In genomic region chr12:70609739-70610491, GRCh38 we compare ENCODE assay signal across 9 cellular contexts. TPM values are rescaled to one million over a fixed set of nuclear protein-coding genes. Genes with fewer than 3 reads are reported as not detected.
A peak's percentile ranks its signal among the peaks of the same experiment; 100 is the strongest.
DNase-seq lines count a peak whose midpoint lies in the region; ATAC-seq and TF ChIP-seq lines count a peak whose summit lies in the region.
"Had no signal": no experiment of that assay in that cellular context is flagged by ENCODE, and none has a peak within 500 bp of the region (broad histone marks: within the 10 kb centered on the region; RNA-seq: fewer than 3 reads in every experiment).

No MANE protein-coding gene starts in this region.

- H3K4me3 ChIP-seq in colonic mucosa (peak overlapping the region; percentile 44), left lung (peak overlapping the region; percentile 37 to 39), subcutaneous abdominal adipose tissue (ENCODE audit: low read depth in 1 of 5, low read length in 5 of 5) (peak overlapping the region; percentile 66 to 84 (median 68)), SJCRH30 (no peak overlapping the region)

- H3K27ac ChIP-seq in colonic mucosa, result peak overlapping the region; percentile 50
- H3K27ac ChIP-seq in left lung, result peak overlapping the region; percentile 49 to 66
- peak overlapping the region; percentile 42 for H3K27ac ChIP-seq in subcutaneous abdominal adipose tissue (ENCODE audit: low read depth, low read length)
- H3K27ac ChIP-seq in SJCRH30, result no peak overlapping the region

- DNase-seq in NCI-H1417 (lab: John Stamatoyannopoulos, UW) (peak in 2 of 3 experiments; percentile 66 to 67), NCI-H1417 treated with DMSO at 0.1 percent for 48 hours (lab: John Stamatoyannopoulos, UW) (no peak), NCI-H774 (lab: John Stamatoyannopoulos, UW) (peak; percentile 31), colonic mucosa (peak; percentile 75), left lung (peak; percentile 37 to 74), SJCRH30 (no peak)

- H3K36me3 ChIP-seq in colonic mucosa (no peaks in the 10 kb centered on the region), left lung (no peaks in the 10 kb centered on the region), subcutaneous abdominal adipose tissue (ENCODE audit: control insufficient read depth in 5 of 5, insufficient read depth in 5 of 5, low read length in 5 of 5) (no peaks in the 10 kb centered on the region), SJCRH30 (no peaks in the 10 kb centered on the region)

- no peak for TF ChIP-seq CTCF in colonic mucosa (IDR thresholded peaks at IDR 0.05)
- no peak for TF ChIP-seq CTCF in left lung (IDR thresholded peaks at IDR 0.05)

- H3K9me3 ChIP-seq in colonic mucosa, result no peaks in the 10 kb centered on the region
- no peaks in the 10 kb centered on the region for H3K9me3 ChIP-seq in left lung
- H3K9me3 ChIP-seq in subcutaneous abdominal adipose tissue (ENCODE audit: control insufficient read depth in 5 of 5, low read length in 5 of 5), result no peaks in the 10 kb centered on the region
- H3K9me3 ChIP-seq in SJCRH30 (replicated peaks), result no peaks in the 10 kb centered on the region; the same call in 1 of the 2 replicates

- ATAC-seq in left lung (peak; percentile 90), GM18873 (IDR thresholded peaks at IDR 0.05; ENCODE audit: low FRiP score, unreplicated experiment) (no peak)

- H3K9ac ChIP-seq in colonic mucosa (ENCODE audit: low read depth in 2 of 2, low read length in 2 of 2), result peak overlapping the region; percentile 80 to 85
- peak overlapping the region in 3 of 5 donors; percentile 56 to 81 (median 57) for H3K9ac ChIP-seq in subcutaneous abdominal adipose tissue (ENCODE audit: low read length in 5 of 5)

- H3K27me3 ChIP-seq in colonic mucosa (no peaks in the 10 kb centered on the region), left lung (peaks cover 0 to 50% of the 10 kb centered on the region in 2 donors), subcutaneous abdominal adipose tissue (ENCODE audit: control insufficient read depth in 5 of 5, insufficient read depth in 4 of 5, low read length in 5 of 5) (peaks cover 5 to 10% (median 6%) of the 10 kb centered on the region in 5 donors), SJCRH30 (no peaks in the 10 kb centered on the region)

- H3K4me1 ChIP-seq in colonic mucosa (no peaks in the 10 kb centered on the region), left lung (peaks cover 6 to 8% of the 10 kb centered on the region in 2 donors), subcutaneous abdominal adipose tissue (ENCODE audit: control insufficient read depth in 5 of 5, insufficient read depth in 5 of 5, low read length in 5 of 5) (peaks cover 0 to 38% (median 9%) of the 10 kb centered on the region in 5 donors), SJCRH30 (no peaks in the 10 kb centered on the region)

- intact Hi-C loops in colonic mucosa (cut with DNase I), result loop anchor here (5.0 kb wide), 1 partner anchor 97 kb away; no protein-coding TSS in a partner anchor
- intact Hi-C loops in left lung (cut with DNase I), result no loop called here

RNA-seq across cellular contexts. Expression of gene PTPRB, which starts 27.3 kb away (rescaled TPM):
- total RNA-seq in colonic mucosa (10 to 100 TPM; 17.3 to 27.7 TPM), left lung (10 to 100 TPM; 41.8 to 83.2 TPM)
- 0.02 TPM in 1 of 2 replicates, not detected in the other for total RNA-seq in SJCRH30 (2014; rRNA removed; shearing (Covaris generic))
- total RNA-seq: CD4-positive, CD25-positive, alpha-beta regulatory T cell had no signal

Comparison
In these comparisons a context has a peak if more than half of its experiments do, and no peak if none do; other contexts are left out.
1. DNase-seq: peak in NCI-H1417 (2 of 3), NCI-H774 (single experiment), colonic mucosa (single experiment) and left lung (2 of 2); none in NCI-H1417 treated with DMSO at 0.1 percent for 48 hours (single experiment) and SJCRH30 (0 of 2).
2. RNA of gene PTPRB, which starts 27.3 kb away (total RNA-seq): 41.8 to 83.2 TPM in left lung and 17.3 to 27.7 TPM in colonic mucosa; 0.02 TPM in SJCRH30; every median in the first group is over 10 times any median in the second.